ENCODE assay signal across 8 cellular contexts in genomic region chr6:2839195-2839981, GRCh38. TPM values are rescaled to one million over a fixed set of nuclear protein-coding genes. Genes with fewer than 3 reads are reported as not detected.
DNase-seq lines count a peak whose midpoint lies in the region; ATAC-seq, FAIRE-seq and TF ChIP-seq lines count a peak whose summit lies in the region.

No MANE protein-coding gene starts in this region.

- H3K36me3 ChIP-seq in OCI-LY1 (ENCODE audit: insufficient read depth, low read length) (peaks cover 40% of the 10 kb centered on the region), psoas muscle (ENCODE audit: insufficient read depth in 1 of 2, low read depth in 1 of 2) (peaks cover 4 to 56% of the 10 kb centered on the region in 2 donors), H7 (replicated peaks; ENCODE audit: control insufficient read depth, insufficient read depth, low read length) (peaks cover 1% of the 10 kb centered on the region)

- no peak overlapping the region for H2AFZ ChIP-seq in OCI-LY1 (ENCODE audit: low read length)

- peak overlapping the region; percentile 95 for H3K4me3 Mint-ChIP-seq in dendritic cell treated with granulocyte-macrophage colony-stimulating factor and Interleukin-4, amounts not matched to agents 40 ng/mL and 50 ng/mL, for 4 days

- ATAC-seq in psoas muscle = no peak
- no peak for ATAC-seq in GM19328 (IDR thresholded peaks at IDR 0.05; ENCODE audit: unreplicated experiment)

- no peak overlapping the region for H3K27ac ChIP-seq in OCI-LY1 (ENCODE audit: low read depth, low read length, poor library complexity, severe bottlenecking)
- H3K27ac ChIP-seq in psoas muscle = peak overlapping the region; percentile 97

- TF ChIP-seq CTCF in OCI-LY1 (IDR thresholded peaks at IDR 0.05; ENCODE audit: low read length) = no peak
- no peak for TF ChIP-seq CTCF in psoas muscle (IDR thresholded peaks at IDR 0.05)

- no peaks in the 10 kb centered on the region for H3K9me2 ChIP-seq in OCI-LY1 (ENCODE audit: low read depth, low read length)

- H3K4me1 ChIP-seq in OCI-LY1 (ENCODE audit: insufficient read depth, low read length, severe bottlenecking) (peaks cover 48% of the 10 kb centered on the region), psoas muscle (peaks cover 28% of the 10 kb centered on the region)

- H4K20me1 ChIP-seq in OCI-LY1 (ENCODE audit: insufficient read depth, low read length) = no peaks in the 10 kb centered on the region

- intact Hi-C loops in dendritic cell treated with granulocyte-macrophage colony-stimulating factor and Interleukin-4, amounts not matched to agents 40 ng/mL and 50 ng/mL, for 4 days (cut with micrococcal nuclease) = loop anchor here (10.0 kb wide), 1 partner anchor 65 kb away; no protein-coding TSS in a partner anchor
- intact Hi-C loops in psoas muscle (cut with DNase I) = no loop called here

- H3K4me3 ChIP-seq in OCI-LY1 (ENCODE audit: low read depth, low read length, poor library complexity, severe bottlenecking) (peak overlapping the region; percentile 14), psoas muscle (peak overlapping the region; percentile 73), H7 (ENCODE audit: insufficient read depth, low read depth, low read length) (no peak overlapping the region)

- TF ChIP-seq POLR2A in GM12891 (IDR thresholded peaks at IDR 0.05; ENCODE audit: low read depth, low read length) = no peak

- H3K4me1 Mint-ChIP-seq in dendritic cell treated with granulocyte-macrophage colony-stimulating factor and Interleukin-4, amounts not matched to agents 40 ng/mL and 50 ng/mL, for 4 days (ENCODE audit: low read depth) = peaks cover 77% of the 10 kb centered on the region

- no peak overlapping the region for H3K9ac ChIP-seq in OCI-LY1 (ENCODE audit: low read length)

- H3K36me3 Mint-ChIP-seq in dendritic cell treated with granulocyte-macrophage colony-stimulating factor and Interleukin-4, amounts not matched to agents 40 ng/mL and 50 ng/mL, for 4 days (ENCODE audit: low read depth) = peaks cover 63% of the 10 kb centered on the region

- peak overlapping the region; percentile 94 for H3K27ac Mint-ChIP-seq in dendritic cell treated with granulocyte-macrophage colony-stimulating factor and Interleukin-4, amounts not matched to agents 40 ng/mL and 50 ng/mL, for 4 days

- H3K27me3 Mint-ChIP-seq in dendritic cell treated with granulocyte-macrophage colony-stimulating factor and Interleukin-4, amounts not matched to agents 40 ng/mL and 50 ng/mL, for 4 days = no peaks in the 10 kb centered on the region

- H3F3A ChIP-seq in OCI-LY1 (ENCODE audit: insufficient read depth, low read length) = 0 out of 2 replicates have a peak, but pooled peaks cover 3% of the 10 kb centered on the region

- H3K4me2 ChIP-seq in OCI-LY1 (ENCODE audit: low read length) = peak overlapping the region; percentile 68

- no peaks in the 10 kb centered on the region for H3K79me2 ChIP-seq in OCI-LY1 (ENCODE audit: insufficient read depth, low read length)

- H3K27me3 ChIP-seq in OCI-LY1 (ENCODE audit: insufficient read depth, low read length) (no peaks in the 10 kb centered on the region), psoas muscle (ENCODE audit: insufficient read depth in 3 of 3, low read length in 2 of 3) (no peaks in the 10 kb centered on the region), H7 (ENCODE audit: control insufficient read depth, insufficient read depth, low read length) (no peaks in the 10 kb centered on the region)

- 64 to 75% (median 74%) methylated on average over 9 of the region's 9 CpGs for WGBS in psoas muscle, 3 donors

- no peak for FAIRE-seq in GM12891 (lab: Jason Lieb, UNC)

- H3K9me3 Mint-ChIP-seq in dendritic cell treated with granulocyte-macrophage colony-stimulating factor and Interleukin-4, amounts not matched to agents 40 ng/mL and 50 ng/mL, for 4 days = no peaks in the 10 kb centered on the region

- DNase-seq in ELR (ENCODE audit: low read depth) (peak; percentile 81), psoas muscle (no peak), GM12891 (ENCODE audit: insufficient read length, low spot score) (no peak), H7 (no peak), occipital lobe (lab: John Stamatoyannopoulos, UW) (no peak)

- H3K9me3 ChIP-seq in OCI-LY1 (ENCODE audit: low read length) (no peaks in the 10 kb centered on the region), psoas muscle (no peaks in the 10 kb centered on the region)

TF ChIP-seq in GM12891, 5 proteins besides CTCF, POLR2A, EP300 and RAD21:
- TF ChIP-seq TAF1 (IDR thresholded peaks at IDR 0.05; ENCODE audit: low read depth, low read length) = no peak
- TF ChIP-seq PAX5 (IDR thresholded peaks at IDR 0.05; ENCODE audit: insufficient read depth, low read length, severe bottlenecking) = no peak
- TF ChIP-seq SPI1 (IDR thresholded peaks at IDR 0.05; ENCODE audit: low read depth, low read length) = no peak
- no peak for TF ChIP-seq POLR2AphosphoS5 (IDR thresholded peaks at IDR 0.05; ENCODE audit: low read depth, low read length)
- no peak for TF ChIP-seq POU2F2 (IDR thresholded peaks at IDR 0.05; ENCODE audit: low read depth, low read length)

RNA-seq across cellular contexts. Expression of gene SERPINB1, which starts 2.3 kb away (rescaled TPM):
- total RNA-seq in psoas muscle (10 to 100 TPM; 10.2 to 62.0 (median 52.2) TPM), occipital lobe (2.3 TPM)
- polyA plus RNA-seq in psoas muscle = 100 to 1,000 TPM in 1 of 3 donors, 10 to 100 TPM in 2; 28.1 to 131 (median 33.4) TPM
- polyA plus RNA-seq in GM12891 (2012; ENCODE audit: low read depth, missing spikeins) = 0.99 TPM
- total RNA-seq in H7 (2014; rRNA removed; shearing (Covaris generic)) = 13.6 and 14.1 TPM in 2 replicates
